8 cellular contexts compared by ENCODE assay signal in genomic region chrX:109732319-109732779, GRCh38. TPM values are rescaled to one million over a fixed set of nuclear protein-coding genes. Genes with fewer than 3 reads are reported as not detected.
DNase-seq lines count a peak whose midpoint lies in the region; ATAC-seq, FAIRE-seq and TF ChIP-seq lines count a peak whose summit lies in the region.

No MANE protein-coding gene starts in this region.

- in situ Hi-C loops in IMR-90 (cut with MboI; ENCODE audit: low sequenced_read_pairs) = loop anchor here (5.0 kb wide), 1 partner anchor 110 kb away; no protein-coding TSS in a partner anchor

- peaks cover 0 to 37% of the 10 kb centered on the region in 2 experiments; a peak in 2 of 4 replicates for H3K79me2 ChIP-seq in H1 (ENCODE audit: control insufficient read depth in 1 of 2, insufficient read depth in 2 of 2, low read length in 2 of 2)

- TF ChIP-seq EP300 in H1 (IDR thresholded peaks at IDR 0.05; ENCODE audit: borderline replicate concordance in 1 of 2, low read depth in 2 of 2, low read length in 2 of 2) = no peak

- peak overlapping the region; percentile 83 for H3K4me3 ChIP-seq in IMR-90 (ENCODE audit: insufficient read depth, low read depth, low read length)
- H3K4me3 ChIP-seq in WERI-Rb-1 (ENCODE audit: low read depth, low read length) = peak overlapping the region; percentile 58
- peak overlapping the region; percentile 67 to 92 (median 76) for H3K4me3 ChIP-seq in H1 (ENCODE audit: extremely low read depth in 1 of 4, insufficient read depth in 2 of 4, low read depth in 3 of 4, low read length in 4 of 4)
- peak overlapping the region; percentile 80 for H3K4me3 ChIP-seq in mucosa of stomach (ENCODE audit: low read length)

- peak overlapping the region; percentile 61 for H3K18ac ChIP-seq in IMR-90 (ENCODE audit: low read depth, low read length)
- H3K18ac ChIP-seq in H1 (ENCODE audit: extremely low read depth, low read length) = peak overlapping the region; percentile 60

- CTCF ChIA-PET in IMR-90 (lab: Yijun Ruan, JAX) (interaction anchor here (0.6 to 1.1 kb wide), 2 partner anchors 19 to 107 kb away, joined by 3 to 4 read pairs; partner anchors contain the start of gene KCNE5), H1 (lab: Charles Lee; ENCODE audit: partially characterized antibody) (interaction anchor here (1.6 to 3.5 kb wide), 2 partner anchors 20 to 124 kb away, joined by 5 to 9 read pairs; no protein-coding TSS in a partner anchor)

- H3K4me1 ChIP-seq in IMR-90 (ENCODE audit: control insufficient read depth, insufficient read depth, low read length) (no peaks in the 10 kb centered on the region), H1 (replicated peaks in 1 of 4; ENCODE audit: control insufficient read depth in 3 of 4, insufficient read depth in 4 of 4, low read length in 3 of 4) (no peaks in the 10 kb centered on the region; a peak in 1 of 7 replicates), mucosa of stomach (ENCODE audit: control insufficient read depth, insufficient read depth, low read length) (peaks cover 5% of the 10 kb centered on the region)

- H4K20me1 ChIP-seq in IMR-90 (ENCODE audit: insufficient read depth, low read length) = peaks cover 8% of the 10 kb centered on the region
- no peaks in the 10 kb centered on the region for H4K20me1 ChIP-seq in H1 (replicated peaks in 1 of 2; ENCODE audit: control insufficient read depth in 1 of 2, insufficient read depth in 2 of 2, low read length in 2 of 2)

- H4K91ac ChIP-seq in IMR-90 (ENCODE audit: insufficient read depth, low read depth, low read length) (peak overlapping the region; percentile 92), H1 (replicated peaks; ENCODE audit: insufficient read length, low read length) (peak overlapping the region; percentile 81)

- no peaks in the 10 kb centered on the region for H3K23me2 ChIP-seq in H1 (ENCODE audit: low read depth, low read length)

- peak overlapping the region; percentile 90 for H2BK5ac ChIP-seq in IMR-90 (ENCODE audit: low read depth, low read length, poor library complexity, severe bottlenecking)
- no peak overlapping the region for H2BK5ac ChIP-seq in H1 (ENCODE audit: low read depth, low read length)

- peak overlapping the region; percentile 95 for H3K56ac ChIP-seq in IMR-90 (ENCODE audit: extremely low read depth, insufficient read depth, low read length)
- H3K56ac ChIP-seq in H1 (replicated peaks; ENCODE audit: insufficient read length, low read depth, low read length) = peak overlapping the region; percentile 82

- no peak for TF ChIP-seq CTCF in IMR-90 (conservative IDR thresholded peaks at IDR 0.05; ENCODE audit: low read depth, low read length)
- TF ChIP-seq CTCF in WERI-Rb-1 (IDR thresholded peaks at IDR 0.05; ENCODE audit: low read depth, low read length) = no peak
- TF ChIP-seq CTCF in H1 (IDR thresholded peaks at IDR 0.05; ENCODE audit: control extremely low read depth in 1 of 3, insufficient read depth in 1 of 3, low read depth in 1 of 3, low read length in 3 of 3) = no peak

- no peaks in the 10 kb centered on the region for H3K36me3 ChIP-seq in IMR-90 (ENCODE audit: control insufficient read depth, insufficient read depth, low read length)
- H3K36me3 ChIP-seq in WERI-Rb-1 = no peaks in the 10 kb centered on the region
- no peaks in the 10 kb centered on the region for H3K36me3 ChIP-seq in H1 (ENCODE audit: control insufficient read depth in 2 of 4, insufficient read depth in 4 of 4, low read length in 3 of 4)
- H3K36me3 ChIP-seq in mucosa of stomach (ENCODE audit: control insufficient read depth, insufficient read depth, low read length) = no peaks in the 10 kb centered on the region

- H3K27ac ChIP-seq in IMR-90 (ENCODE audit: insufficient read depth, low read length) (peak overlapping the region; percentile 88), WERI-Rb-1 (no peak overlapping the region), H1 (ENCODE audit: low read depth, low read length) (peak overlapping the region; percentile 25; the same call in 1 of the 2 replicates)

- dilution Hi-C loops in IMR-90 (cut with HindIII; ENCODE audit: low sequenced_read_pairs, unreplicated experiment) = no loop called here

- H2AFZ ChIP-seq in IMR-90 (replicated peaks; ENCODE audit: low read length, poor library complexity) = peak overlapping the region; percentile 86
- no peak overlapping the region; the same call in 1 of the 2 replicates for H2AFZ ChIP-seq in H1 (ENCODE audit: low read length)

- H4K5ac ChIP-seq in IMR-90 (ENCODE audit: low read depth, low read length) (peak overlapping the region; percentile 65), H1 (ENCODE audit: insufficient read length, low read depth, low read length) (peak overlapping the region; percentile 72)

- peak overlapping the region; percentile 80 for H3K4me2 ChIP-seq in IMR-90 (ENCODE audit: low read depth, low read length)
- peak overlapping the region; percentile 82 to 92 for H3K4me2 ChIP-seq in H1 (ENCODE audit: insufficient read depth in 1 of 2, low read depth in 2 of 2, low read length in 2 of 2)

- TF ChIP-seq POLR2A in IMR-90 (IDR thresholded peaks at IDR 0.05; ENCODE audit: low read depth, low read length) (peak; percentile 76), H1 (IDR thresholded peaks at IDR 0.05; ENCODE audit: control extremely low read depth in 1 of 2, low read depth in 2 of 2, low read length in 2 of 2) (no peak)

- FAIRE-seq in H1 (lab: Jason Lieb, UNC) = no peak
- no peak for FAIRE-seq in urothelium cell line (lab: Jason Lieb, UNC)

- no peak for TF ChIP-seq RAD21 in IMR-90 (IDR thresholded peaks at IDR 0.05; ENCODE audit: low read length)
- TF ChIP-seq RAD21 in H1 (IDR thresholded peaks at IDR 0.05 in 1 of 2, conservative IDR thresholded peaks at IDR 0.05 in 1 of 2; ENCODE audit: low read depth in 2 of 2, low read length in 2 of 2) = no peak

- H3K14ac ChIP-seq in IMR-90 (replicated peaks; ENCODE audit: low read depth, low read length) (peak overlapping the region; percentile 99), H1 (ENCODE audit: insufficient read length) (no peak overlapping the region)

- H3K79me1 ChIP-seq in IMR-90 (ENCODE audit: low read depth in 1 of 2, low read length in 2 of 2) (peaks cover 0 to 5% of the 10 kb centered on the region in 2 experiments; a peak in 1 of 4 replicates), H1 (ENCODE audit: low read depth, low read length) (no peaks in the 10 kb centered on the region)

- POLR2A ChIA-PET in IMR-90 (lab: Charles Lee; ENCODE audit: unreplicated experiment) (interaction anchor here (0.6 kb wide), 1 partner anchor 45 kb away, joined by 3 read pairs; no protein-coding TSS in a partner anchor), H1 (lab: Charles Lee; ENCODE audit: partially characterized antibody) (no interaction called here)

- ATAC-seq in GM21515 (IDR thresholded peaks at IDR 0.05; ENCODE audit: unreplicated experiment) = peak; percentile 18
- ATAC-seq in IMR-90 (ENCODE audit: low read depth) = peak; percentile 22
- ATAC-seq in esophagus mucosa = no peak

- H3K4ac ChIP-seq in IMR-90 (ENCODE audit: low read depth, low read length) = peak overlapping the region; percentile 96
- H3K4ac ChIP-seq in H1 (replicated peaks; ENCODE audit: insufficient read length, low read depth, low read length) = no peak overlapping the region

- peak overlapping the region; percentile 97 for H3K23ac ChIP-seq in IMR-90 (ENCODE audit: low read depth, low read length)
- H3K23ac ChIP-seq in H1 (ENCODE audit: insufficient read length) = no peak overlapping the region

- H4K8ac ChIP-seq in IMR-90 (ENCODE audit: low read depth in 2 of 2, low read length in 2 of 2) (peak overlapping the region; percentile 57 to 93), H1 (ENCODE audit: extremely low read depth, insufficient read depth, low read length) (no peak overlapping the region; the same call in 1 of the 2 replicates)

- intact Hi-C loops in IMR-90 (cut with micrococcal nuclease) = loop anchor here (1.0 to 5.0 kb wide), 2 partner anchors 125 to 140 kb away; no protein-coding TSS in a partner anchor

- H3K27me3 ChIP-seq in IMR-90 (ENCODE audit: control insufficient read depth, insufficient read depth, low read length) (no peaks in the 10 kb centered on the region), WERI-Rb-1 (ENCODE audit: insufficient read depth, low read depth, severe bottlenecking) (peaks cover 23% of the 10 kb centered on the region), H1 (replicated peaks in 1 of 4; ENCODE audit: control insufficient read depth in 3 of 4, extremely low read depth in 1 of 4, insufficient read depth in 3 of 4, low read length in 3 of 4) (no peaks in the 10 kb centered on the region), mucosa of stomach (ENCODE audit: control insufficient read depth, insufficient read depth, low read length) (no peaks in the 10 kb centered on the region)

- 26% methylated on average over 8 of the region's 14 CpGs; no CpG with 5 or more reads in 1 of the 2 experiments for WGBS in IMR-90 (ENCODE audit: extremely low coverage in 2 of 2, insufficient read length in 1 of 2), 2 experiments
- WGBS in H1 (ENCODE audit: extremely low coverage in 1 of 2, insufficient coverage in 1 of 2, insufficient read length in 1 of 2, insufficient replicate concordance in 2 of 2, low coverage in 1 of 2, low lambda C conversion rate in 2 of 2, missing lambda C conversion rate in 1 of 2), 2 experiments = 0% methylated on average over 5 of the region's 14 CpGs; no CpG with 5 or more reads in 1 of the 2 experiments

- H2BK12ac ChIP-seq in H1 (ENCODE audit: low read depth, low read length) = 0 out of 2 replicates have a peak overlapping the region, but pooled peaks have one; percentile 50

- peak overlapping the region; percentile 82 for H2BK15ac ChIP-seq in IMR-90 (ENCODE audit: low read depth, low read length)
- H2BK15ac ChIP-seq in H1 (ENCODE audit: low read length) = no peak overlapping the region

- H2BK20ac ChIP-seq in IMR-90 (ENCODE audit: low read depth, low read length) (peak overlapping the region; percentile 85), H1 (ENCODE audit: low read length) (no peak overlapping the region)

- H2AK5ac ChIP-seq in IMR-90 (ENCODE audit: low read depth, low read length) (peak overlapping the region; percentile 47), H1 (ENCODE audit: low read depth, low read length) (no peak overlapping the region)

- H2AK9ac ChIP-seq in IMR-90 (replicated peaks; ENCODE audit: low read depth, low read length, poor library complexity) = peak overlapping the region; percentile 92

- H2BK120ac ChIP-seq in IMR-90 (ENCODE audit: low read depth, low read length) = peak overlapping the region; percentile 82
- peak overlapping the region; percentile 33 for H2BK120ac ChIP-seq in H1 (replicated peaks; ENCODE audit: low read depth, low read length)

- DNase-seq in D341Med (ENCODE audit: low spot score) (peak; percentile 31), IMR-90 (peak; percentile 59), WERI-Rb-1 (no peak), H1 (ENCODE audit: low read depth in 1 of 2, low spot score in 2 of 2) (peak in 1 of 2 experiments; percentile 45), urothelium cell line (ENCODE audit: low spot score) (peak; percentile 4)

- no peaks in the 10 kb centered on the region for H3K9me1 ChIP-seq in IMR-90 (ENCODE audit: insufficient read depth, low read length)

- H3K9me3 ChIP-seq in IMR-90 (ENCODE audit: control insufficient read depth, insufficient read depth, low read length) (no peaks in the 10 kb centered on the region), WERI-Rb-1 (ENCODE audit: severe bottlenecking) (no peaks in the 10 kb centered on the region), H1 (ENCODE audit: insufficient read depth in 2 of 2, low read depth in 1 of 2, low read length in 1 of 2) (no peaks in the 10 kb centered on the region), mucosa of stomach (ENCODE audit: control insufficient read depth, low read length) (no peaks in the 10 kb centered on the region)

- H3K9ac ChIP-seq in IMR-90 (ENCODE audit: low read depth, low read length) = peak overlapping the region; percentile 99
- peak overlapping the region in 3 of 4 experiments; percentile 58 to 73 (median 64); a peak in 6 of 7 replicates for H3K9ac ChIP-seq in H1 (replicated peaks in 1 of 4; ENCODE audit: extremely low read depth in 1 of 4, low read depth in 3 of 4, low read length in 3 of 4)
- H3K9ac ChIP-seq in mucosa of stomach (ENCODE audit: low read length) = peak overlapping the region; percentile 83

- BruUV-seq in IMR-90 (replicated peaks; lab: Mats Ljungman, UMichigan) = TSS peak; percentile 47

RNA-seq across cellular contexts. Expression of gene ACSL4, which starts 0.7 kb away (rescaled TPM):
- 59.7 and 97.5 TPM in 2 replicates for total RNA-seq in IMR-90 (2012; rRNA removed)
- 23.4 and 29.6 TPM in 2 replicates for polyA plus RNA-seq in IMR-90 (2012; rRNA removed)
- 5.8 and 9.0 TPM in 2 replicates for polyA plus RNA-seq in IMR-90 (2012; cell fraction: cytosol; rRNA removed)
- polyA plus RNA-seq in IMR-90 (2012; cell fraction: nucleus; rRNA removed; ENCODE audit: low replicate concordance) = 4.1 and 21.0 TPM in 2 replicates
- 47.0 and 48.2 TPM in 2 replicates for total RNA-seq in H1 (2021; fragmentation: NEBNext Ultra II Directional; extraction: Animal tissue kit (Norgen Biotek cat#: 25700))
- 8.5 and 11.3 TPM in 2 replicates for polyA plus RNA-seq in H1 (2011; rRNA removed)
- 14.5 TPM for polyA plus RNA-seq in H1 (2011; cell fraction: cytosol; rRNA removed)
- 21.9 TPM for polyA plus RNA-seq in H1 (2011; cell fraction: nucleus; rRNA removed)
- 21.0 to 37.4 TPM (median 24.8 TPM) in 4 replicates for polyA plus RNA-seq in H1 (2012, experiment 1 of 2)
- polyA plus RNA-seq in H1 (2012, experiment 2 of 2) = 1.7 TPM
- 46.6 TPM for polyA plus RNA-seq in H1 (2013, experiment 1 of 2)
- polyA plus RNA-seq in H1 (2013, experiment 2 of 2) = 49.6 TPM
- polyA minus RNA-seq in H1 (2011; rRNA and poly(A)+ RNA removed) = 57.6 and 62.7 TPM in 2 replicates
- 38.8 TPM for polyA minus RNA-seq in H1 (2011; cell fraction: cytosol; rRNA and poly(A)+ RNA removed)
- 67.4 TPM for polyA minus RNA-seq in H1 (2011; cell fraction: nucleus; rRNA and poly(A)+ RNA removed)
- 28.7 TPM for total RNA-seq in esophagus mucosa
